ENCODE assay signal across 18 cellular contexts in genomic region chr17:43526886-43527648, GRCh38. TPM values are rescaled to one million over a fixed set of nuclear protein-coding genes. Genes with fewer than 3 reads are reported as not detected.
A peak's percentile ranks its signal among the peaks of the same experiment; 100 is the strongest.
DNase-seq lines count a peak whose midpoint lies in the region; ATAC-seq and TF ChIP-seq lines count a peak whose summit lies in the region.
"Had no signal": no experiment of that assay in that cellular context is flagged by ENCODE, and none has a peak within 500 bp of the region (broad histone marks: within the 10 kb centered on the region; RNA-seq: fewer than 3 reads in every experiment).

No MANE protein-coding gene starts in this region.

- DNase-seq in cardiac septum (ENCODE audit: low spot score) = peak; percentile 63
- no peak for DNase-seq in Right ventricle myocardium inferior (ENCODE audit: missing footprints)
- no peak for DNase-seq in H9
- DNase-seq in endodermal cell = no peak
- peak; percentile 49 for DNase-seq in upper lobe of right lung
- DNase-seq in middle frontal gyrus (ENCODE audit: extremely low spot score, low spot score) = no peak
- DNase-seq in activated CD4-positive, alpha-beta T cell treated with anti-CD3 and anti-CD28 coated beads for 1 hour = no peak
- DNase-seq: Calu3; CD4-positive, alpha-beta memory T cell; DMS79 treated with DMSO at 0.1 percent for 48 hours; HCEC 1CT; NCI-H1105 treated with DMSO at 0.1 percent for 48 hours; NCI-H1694; NCI-H2081 treated with DMSO at 0.1 percent for 48 hours; NK-92 treated with Interleukin-12 subunit alpha and Interleukin-12 subunit beta, amount 100 ng/mL, for 24 hours; SJCRH30 had no signal

- H3K9ac ChIP-seq in H9 (ENCODE audit: extremely low read depth, insufficient read length, low read length) (no peak overlapping the region), endodermal cell (ENCODE audit: extremely low read depth, low read length, poor library complexity, severe bottlenecking) (no peak overlapping the region)
- H3K9ac ChIP-seq: BLaER1 had no signal

- no peaks in the 10 kb centered on the region for H4K20me1 ChIP-seq in H9 (ENCODE audit: control insufficient read depth, insufficient read depth, insufficient read length)

- H2BK20ac ChIP-seq in H9 (ENCODE audit: low read depth, low read length, poor library complexity, severe bottlenecking) = no peak overlapping the region

- H3K4me1 ChIP-seq in H9 (ENCODE audit: insufficient read depth, low read length) (peaks cover 11% of the 10 kb centered on the region; the same call in 1 of the 2 replicates), endodermal cell (ENCODE audit: control insufficient read depth, insufficient read depth, low read length) (peaks cover 37% of the 10 kb centered on the region), upper lobe of right lung (peaks cover 13% of the 10 kb centered on the region)

- H3K4me3 Mint-ChIP-seq in H9 (no peak overlapping the region), endodermal cell (no peak overlapping the region)
- H3K4me3 Mint-ChIP-seq: CD4-positive, alpha-beta memory T cell had no signal

- H2BK12ac ChIP-seq in H9 (ENCODE audit: insufficient read length, low read depth, low read length) = no peak overlapping the region

- H3K79me2 ChIP-seq in H9 (ENCODE audit: insufficient read depth, low read length) = no peaks in the 10 kb centered on the region

- no peak overlapping the region for H4K91ac ChIP-seq in H9 (ENCODE audit: insufficient read length, low read depth, low read length)

- H2BK5ac ChIP-seq in H9 (ENCODE audit: insufficient read length, low read length) = no peak overlapping the region

- no peak overlapping the region for H4K8ac ChIP-seq in H9 (replicated peaks; ENCODE audit: insufficient read length, low read depth, low read length)

- H3K27me3 Mint-ChIP-seq in H9 (ENCODE audit: low read depth) = peaks cover 27% of the 10 kb centered on the region
- H3K27me3 Mint-ChIP-seq in endodermal cell (ENCODE audit: insufficient read depth) = no peaks in the 10 kb centered on the region
- H3K27me3 Mint-ChIP-seq: CD4-positive, alpha-beta memory T cell had no signal

- H3K23me2 ChIP-seq in H9 (ENCODE audit: insufficient read length, low read depth, low read length, poor library complexity, severe bottlenecking) = no peaks in the 10 kb centered on the region

- H3K27ac ChIP-seq in H9 (ENCODE audit: insufficient read length, low read depth, low read length) (no peak overlapping the region), endodermal cell (ENCODE audit: low read depth, low read length) (no peak overlapping the region), upper lobe of right lung (no peak overlapping the region)
- H3K27ac ChIP-seq: BLaER1, SJCRH30 had no signal

- H3K4me3 ChIP-seq in endodermal cell (ENCODE audit: low read length) = no peak overlapping the region
- no peak overlapping the region for H3K4me3 ChIP-seq in upper lobe of right lung
- H3K4me3 ChIP-seq: BLaER1, SJCRH30 had no signal

- intact Hi-C loops in cardiac septum (cut with DNase I) (no loop called here), Right ventricle myocardium inferior (cut with DNase I) (no loop called here), upper lobe of right lung (cut with DNase I) (no loop called here)

- ATAC-seq in Right ventricle myocardium inferior = no peak
- no peak for ATAC-seq in upper lobe of right lung
- no peak for ATAC-seq in GM21786 (IDR thresholded peaks at IDR 0.05; ENCODE audit: unreplicated experiment)

- no peaks in the 10 kb centered on the region for H3K9me3 Mint-ChIP-seq in H9
- no peaks in the 10 kb centered on the region for H3K9me3 Mint-ChIP-seq in endodermal cell
- H3K9me3 Mint-ChIP-seq: CD4-positive, alpha-beta memory T cell had no signal

- H2AFZ ChIP-seq in H9 (ENCODE audit: low read length) = no peak overlapping the region

- H2AK5ac ChIP-seq in H9 (ENCODE audit: insufficient read length, low read length) = no peak overlapping the region

- H2BK15ac ChIP-seq in H9 (ENCODE audit: low read depth, low read length) = no peak overlapping the region

- no peak overlapping the region for H3K56ac ChIP-seq in H9 (ENCODE audit: insufficient read length, low read depth, low read length)

- no peak overlapping the region for H3K4ac ChIP-seq in H9 (ENCODE audit: low read depth, low read length)

- H3K27me3 ChIP-seq in H9 (ENCODE audit: insufficient read depth, low read length) (no peaks in the 10 kb centered on the region), endodermal cell (ENCODE audit: control insufficient read depth, insufficient read depth, low read length, poor library complexity, severe bottlenecking) (no peaks in the 10 kb centered on the region), upper lobe of right lung (no peaks in the 10 kb centered on the region)
- H3K27me3 ChIP-seq: BLaER1, SJCRH30 had no signal

- no peak overlapping the region for H2BK120ac ChIP-seq in H9 (ENCODE audit: low read depth, low read length, poor library complexity, severe bottlenecking)

- no peaks in the 10 kb centered on the region for H3K79me1 ChIP-seq in H9 (ENCODE audit: insufficient read depth, low read depth, low read length, poor library complexity, severe bottlenecking)

- H3K4me1 Mint-ChIP-seq in H9 = peaks cover 44 to 49% of the 10 kb centered on the region in 2 experiments
- peaks cover 54% of the 10 kb centered on the region for H3K4me1 Mint-ChIP-seq in endodermal cell

- H3K14ac ChIP-seq in H9 (ENCODE audit: insufficient read depth, low read length) = no peak overlapping the region

- no peak overlapping the region for H3K4me2 ChIP-seq in H9 (ENCODE audit: insufficient read depth, insufficient read length, low read length)
- H3K4me2 ChIP-seq: BLaER1 had no signal

- H3K36me3 ChIP-seq in endodermal cell (ENCODE audit: control insufficient read depth, insufficient read depth, low read length) = peaks cover 73% of the 10 kb centered on the region
- H3K36me3 ChIP-seq in upper lobe of right lung = peaks cover 58% of the 10 kb centered on the region

- H3K18ac ChIP-seq in H9 (ENCODE audit: insufficient read length, low read depth, low read length) = no peak overlapping the region

- peaks cover 23 to 74% (median 36%) of the 10 kb centered on the region in 3 experiments; a peak in 6 of 7 replicates for H3K36me3 Mint-ChIP-seq in H9 (ENCODE audit: insufficient read depth in 1 of 3, low read depth in 3 of 3)
- peaks cover 51% of the 10 kb centered on the region for H3K36me3 Mint-ChIP-seq in endodermal cell (ENCODE audit: low read depth)

- H3K27ac Mint-ChIP-seq in H9 (peak overlapping the region in 2 of 3 experiments; percentile 16 to 19; a peak in 2 of 7 replicates), endodermal cell (peak overlapping the region; percentile 61)

- H4K5ac ChIP-seq in H9 (ENCODE audit: insufficient read length, low read depth, low read length) = no peak overlapping the region

- H3K9me3 ChIP-seq in H9 (ENCODE audit: control insufficient read depth, low read depth, low read length) = no peaks in the 10 kb centered on the region
- H3K9me3 ChIP-seq in endodermal cell (ENCODE audit: control insufficient read depth, low read length) = no peaks in the 10 kb centered on the region
- H3K9me3 ChIP-seq in upper lobe of right lung = no peaks in the 10 kb centered on the region
- H3K9me3 ChIP-seq: BLaER1, SJCRH30 had no signal

- TF ChIP-seq CTCF in H9 (conservative IDR thresholded peaks at IDR 0.05) (no peak), endodermal cell (conservative IDR thresholded peaks at IDR 0.05) (no peak), upper lobe of right lung (IDR thresholded peaks at IDR 0.05) (no peak)

- no peak overlapping the region for H3T11ph ChIP-seq in H9 (ENCODE audit: low read length)

- WGBS in H9 (ENCODE audit: extremely low coverage, insufficient read length, low lambda C conversion rate) = no CpG with 5 or more reads among the region's 7 CpGs
- whole genome bisulfite sequencing in endodermal cell (ENCODE audit: insufficient coverage in 1 of 2, insufficient read length in 1 of 2), 2 experiments = 89 to 93% methylated on average over 4 to 7 of the region's 7 CpGs

- H3K23ac ChIP-seq in H9 (ENCODE audit: insufficient read length, low read depth, low read length) = no peak overlapping the region

RNA-seq across cellular contexts. Expression of gene ETV4, which starts 19.1 kb away (rescaled TPM):
- total RNA-seq in cardiac septum = 3.5 TPM
- 0.41 TPM for total RNA-seq in Right ventricle myocardium inferior
- total RNA-seq in H9 (2021) = 74.4 and 78.4 TPM in 2 replicates
- total RNA-seq in endodermal cell = 10 to 100 TPM; 51.1 to 83.0 TPM
- 28.1 TPM for polyA plus RNA-seq in endodermal cell (2013, experiment 1 of 2)
- 38.7 TPM for polyA plus RNA-seq in endodermal cell (2013, experiment 2 of 2)
- 4.0 TPM for total RNA-seq in upper lobe of right lung
- total RNA-seq: CD4-positive, alpha-beta memory T cell had no signal
- polyA plus RNA-seq: CD4-positive, alpha-beta memory T cell had no signal

RNA-seq across cellular contexts. Expression of gene DHX8, which starts 43.3 kb away (rescaled TPM):
- total RNA-seq in cardiac septum (32.7 TPM), Right ventricle myocardium inferior (22.3 TPM), H9 (2021) (50.6 and 54.1 TPM in 2 replicates), endodermal cell (10 to 100 TPM; 53.3 to 57.1 TPM), upper lobe of right lung (50.8 TPM)
- polyA plus RNA-seq in endodermal cell (2013, experiment 1 of 2) = 33.7 TPM
- 32.4 TPM for polyA plus RNA-seq in endodermal cell (2013, experiment 2 of 2)

Comparison
In these comparisons a context has a peak if more than half of its experiments do, and no peak if none do; other contexts are left out.
1. DNase-seq: peak in cardiac septum (single experiment) and upper lobe of right lung (single experiment); none in Right ventricle myocardium inferior (single experiment), H9 (single experiment), endodermal cell (single experiment), middle frontal gyrus (single experiment) and activated CD4-positive, alpha-beta T cell treated with anti-CD3 and anti-CD28 coated beads for 1 hour (single experiment).
2. RNA of gene ETV4, which starts 19.1 kb away (total RNA-seq): 51.1 to 83.0 TPM in endodermal cell and 74.4 to 78.4 TPM in H9; 4.0 TPM in upper lobe of right lung (single experiment), 3.5 TPM in cardiac septum (single experiment) and 0.41 TPM in Right ventricle myocardium inferior (single experiment); every median in the first group is over 10 times any median in the second.